In genomic region chr2:131682945-131683330, GRCh38 we compare ENCODE assay signal across 1 cellular context.
TF ChIP-seq lines count a peak whose summit lies in the region.

No MANE protein-coding gene starts in this region.

TF ChIP-seq in GM12878, 131 proteins besides CTCF, POLR2A, EP300 and RAD21:
- TF ChIP-seq YY1 (IDR thresholded peaks at IDR 0.05; ENCODE audit: low read depth, low read length), result 0 out of 2 replicates have a peak, but pooled peaks have one; percentile 40
- peak; percentile 67; the same call in 1 of the 2 replicates for TF ChIP-seq ZBTB33 (IDR thresholded peaks at IDR 0.05)
